Comparison of ENCODE assay signal across 8 cellular contexts in genomic region chr3:182215881-182216280, GRCh38.
"Had no signal": no experiment of that assay in that cellular context is flagged by ENCODE, and none has a peak within 500 bp of the region (broad histone marks: within the 10 kb centered on the region; RNA-seq: fewer than 3 reads in every experiment).

No MANE protein-coding gene starts in this region.

- H3K4me3 ChIP-seq: GM23248, HAP-1, K562 had no signal

- ATAC-seq: HCT116, K562 had no signal

- H3K9ac ChIP-seq: GM23248 had no signal

- DNase-seq: GM23248, GOT3, H7, KG1 had no signal

- H3K27ac ChIP-seq: GM23248 had no signal

- H2AFZ ChIP-seq: GM23248 had no signal

- H3K4me1 ChIP-seq: HAP-1 had no signal

- FAIRE-seq: HTR-8/SVneo, K562 had no signal

- H3K9me3 ChIP-seq: HAP-1 had no signal

- H3K36me3 ChIP-seq: HAP-1 had no signal
